ENCODE assay signal across 7 cellular contexts in the genomic region with DNA sequence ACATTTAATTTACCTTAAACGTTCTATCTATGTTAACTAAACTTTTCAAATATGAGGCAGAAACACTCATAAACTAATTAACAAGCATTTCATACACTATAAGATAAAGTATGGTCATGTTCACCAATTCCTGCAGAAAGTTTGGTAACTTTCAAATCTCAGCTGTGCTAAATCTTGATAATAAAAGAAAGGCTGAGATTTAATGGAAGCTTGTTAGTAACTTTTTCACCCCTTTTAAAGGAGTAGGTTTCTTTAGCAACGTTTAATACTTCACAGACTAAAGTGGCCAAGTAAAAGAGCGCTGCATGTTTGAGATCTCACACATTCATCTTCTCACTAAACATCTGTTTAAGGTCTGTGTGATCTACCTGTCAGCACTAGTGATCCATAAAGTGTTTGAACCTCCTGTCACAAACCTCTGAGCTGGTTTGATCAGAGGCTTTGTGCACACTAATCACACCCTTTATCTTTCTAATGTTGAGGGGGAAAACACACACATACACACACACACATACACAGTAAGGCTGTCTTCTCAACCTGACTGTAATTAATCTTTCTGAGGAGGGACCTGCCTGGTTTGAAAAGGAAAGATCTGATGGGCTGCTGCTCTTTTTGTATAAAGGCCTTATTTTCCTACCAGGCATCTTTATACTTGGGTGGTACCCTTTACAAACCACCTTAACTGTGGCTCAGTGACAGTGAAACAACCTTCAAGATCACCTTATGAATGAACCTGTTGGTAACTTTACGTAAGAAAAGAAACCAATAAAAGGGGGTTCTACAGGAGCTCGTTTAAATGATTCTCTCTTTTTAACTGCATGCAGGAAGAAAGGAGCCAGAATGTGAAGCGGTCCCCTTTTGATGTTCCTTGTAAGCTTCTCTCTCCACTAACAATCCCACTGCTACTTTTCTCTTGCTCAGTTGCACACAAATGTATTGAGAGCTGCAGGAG.
"Had no signal": no experiment of that assay in that cellular context is flagged by ENCODE, and none has a peak within 500 bp of the region (broad histone marks: within the 10 kb centered on the region; RNA-seq: fewer than 3 reads in every experiment).

No MANE protein-coding gene starts in this region.

- H3K27ac Mint-ChIP-seq: activated naive CD8-positive, alpha-beta T cell treated with anti-CD3 and anti-CD28 coated beads for 36 hours had no signal

- DNase-seq: activated CD4-positive, alpha-beta T cell treated with anti-CD3 and anti-CD28 coated beads, Interleukin-2, amount 50 U/mL, for 48 hours; activated gamma-delta T cell treated with Interleukin-2 at 50 U/mL for 16 hours; activated naive CD8-positive, alpha-beta T cell treated with anti-CD3 and anti-CD28 coated beads for 36 hours; activated T-cell treated with anti-CD3 and anti-CD28 coated beads, Interleukin-2, amount 50 U/mL, for 48 hours; aorta; retina; uterus had no signal

- H3K9me3 Mint-ChIP-seq: activated naive CD8-positive, alpha-beta T cell treated with anti-CD3 and anti-CD28 coated beads for 36 hours had no signal

- H3K36me3 Mint-ChIP-seq: activated naive CD8-positive, alpha-beta T cell treated with anti-CD3 and anti-CD28 coated beads for 36 hours had no signal

- H3K4me3 Mint-ChIP-seq: activated naive CD8-positive, alpha-beta T cell treated with anti-CD3 and anti-CD28 coated beads for 36 hours had no signal

- H3K27me3 Mint-ChIP-seq: activated naive CD8-positive, alpha-beta T cell treated with anti-CD3 and anti-CD28 coated beads for 36 hours had no signal

- H3K4me1 Mint-ChIP-seq: activated naive CD8-positive, alpha-beta T cell treated with anti-CD3 and anti-CD28 coated beads for 36 hours had no signal
